8 cellular contexts compared by ENCODE assay signal in the genomic region with DNA sequence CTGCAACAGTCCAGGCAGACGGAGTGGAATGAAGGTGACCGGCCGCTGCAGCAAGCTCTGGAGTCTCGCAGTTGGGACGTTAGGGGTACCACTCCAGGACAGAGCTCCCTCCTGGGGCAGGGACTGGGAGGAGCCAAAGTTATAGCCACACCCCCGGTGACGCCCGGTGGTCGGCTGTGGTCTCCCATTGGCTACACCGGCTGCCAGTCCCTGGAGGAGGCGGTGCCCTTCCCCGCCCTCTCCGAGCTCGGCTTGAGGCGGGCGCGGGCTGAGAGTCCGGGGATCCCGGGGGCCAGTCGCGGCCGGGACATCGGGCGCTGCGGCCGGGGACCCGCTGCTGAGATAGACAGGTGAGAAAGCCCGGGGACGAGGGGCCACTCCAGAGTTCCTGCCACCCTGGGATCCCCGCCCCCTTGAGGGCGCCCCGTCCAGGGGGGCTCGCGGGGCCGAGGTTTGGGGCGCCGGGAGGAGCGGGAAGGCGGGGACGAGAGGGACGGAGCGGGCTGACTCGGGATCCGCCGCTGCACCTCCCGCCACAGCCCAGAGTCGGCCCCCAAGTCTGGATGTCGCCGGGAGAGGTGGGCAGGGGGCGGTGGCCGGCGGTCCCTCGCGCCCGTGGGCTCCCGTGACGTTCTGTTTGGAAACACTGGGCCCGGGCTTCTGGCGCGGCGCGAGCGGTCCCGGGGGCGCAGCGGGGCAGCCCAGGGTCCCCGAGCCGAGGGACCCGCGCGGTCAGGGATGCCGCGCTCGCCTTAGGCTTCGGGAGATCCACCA. TPM values are rescaled to one million over a fixed set of nuclear protein-coding genes. Genes with fewer than 3 reads are reported as not detected.
A peak's percentile ranks its signal among the peaks of the same experiment; 100 is the strongest.
DNase-seq lines count a peak whose midpoint lies in the region; ATAC-seq lines count a peak whose summit lies in the region.

Gene PLEKHH2, plus strand, starts transcription at position 231 of the 774 bp plus-strand sequence. CDS start 7,414 bp downstream, outside the sequence.

- peaks cover 9% of the 10 kb centered on the region for H3K4me1 ChIP-seq in ACC112 (ENCODE audit: control insufficient read depth, insufficient read depth, low read length, unreplicated experiment)

- no peaks in the 10 kb centered on the region for H3K79me2 ChIP-seq in ACC112 (ENCODE audit: control insufficient read depth, insufficient read depth, low read length, unreplicated experiment)

- peak within 1 kb of the TSS; percentile 82 for H3K4me3 Mint-ChIP-seq in activated CD4-positive, alpha-beta T cell treated with anti-CD3 and anti-CD28 coated beads, Interleukin-2, amount 10 ng/mL, durations not matched to agents 7 days and 5 days
- H3K4me3 Mint-ChIP-seq in dendritic cell treated with granulocyte-macrophage colony-stimulating factor and Interleukin-4, amounts not matched to agents 40 ng/mL and 50 ng/mL, for 4 days, result peak within 1 kb of the TSS; percentile 70

- intact Hi-C loops in dendritic cell treated with granulocyte-macrophage colony-stimulating factor and Interleukin-4, amounts not matched to agents 40 ng/mL and 50 ng/mL, for 4 days (cut with micrococcal nuclease), result no loop called here

- no peaks in the 10 kb centered on the region for H3K36me3 Mint-ChIP-seq in activated CD4-positive, alpha-beta T cell treated with anti-CD3 and anti-CD28 coated beads, Interleukin-2, amount 10 ng/mL, durations not matched to agents 7 days and 5 days (ENCODE audit: low read depth)
- no peaks in the 10 kb centered on the region for H3K36me3 Mint-ChIP-seq in dendritic cell treated with granulocyte-macrophage colony-stimulating factor and Interleukin-4, amounts not matched to agents 40 ng/mL and 50 ng/mL, for 4 days (ENCODE audit: low read depth)

- POLR2A ChIA-PET in activated CD4-positive, alpha-beta T cell treated with anti-CD3 and anti-CD28 coated beads, Interleukin-2, amount 10 ng/mL, durations not matched to agents 7 days and 5 days (lab: Charles Lee), result no interaction called here

- peak within 1 kb of the TSS; percentile 86 for H3K4me3 ChIP-seq in ACC112 (ENCODE audit: low read depth, low read length)

- DNase-seq in NCI-H446 (lab: John Stamatoyannopoulos, UW), result peak; percentile 49 to 83
- peak; percentile 83 for DNase-seq in activated CD4-positive, alpha-beta T cell treated with anti-CD3 and anti-CD28 coated beads, Interleukin-2, amount 10 ng/mL, durations not matched to agents 7 days and 5 days
- peak; percentile 95 for DNase-seq in left kidney (ENCODE audit: low read depth, low spot score)
- DNase-seq in stimulated activated CD4-positive, alpha-beta T cell treated with anti-CD3 and anti-CD28 coated beads, Interleukin-1b, Interleukin-23, amount 100 ng/mL, for 24 hours (ENCODE audit: low read depth in 4 of 4, low spot score in 1 of 4), result peak; percentile 68 to 87 (median 82)

- peaks cover 16% of the 10 kb centered on the region for H3K4me1 Mint-ChIP-seq in activated CD4-positive, alpha-beta T cell treated with anti-CD3 and anti-CD28 coated beads, Interleukin-2, amount 10 ng/mL, durations not matched to agents 7 days and 5 days
- peaks cover 15% of the 10 kb centered on the region for H3K4me1 Mint-ChIP-seq in dendritic cell treated with granulocyte-macrophage colony-stimulating factor and Interleukin-4, amounts not matched to agents 40 ng/mL and 50 ng/mL, for 4 days (ENCODE audit: low read depth)

- H3K27me3 Mint-ChIP-seq in activated CD4-positive, alpha-beta T cell treated with anti-CD3 and anti-CD28 coated beads, Interleukin-2, amount 10 ng/mL, durations not matched to agents 7 days and 5 days, result peaks cover 45% of the 10 kb centered on the region
- peaks cover 60% of the 10 kb centered on the region for H3K27me3 Mint-ChIP-seq in dendritic cell treated with granulocyte-macrophage colony-stimulating factor and Interleukin-4, amounts not matched to agents 40 ng/mL and 50 ng/mL, for 4 days

- H3K27ac ChIP-seq in ACC112 (ENCODE audit: low read depth, low read length), result no peak within 1 kb of the TSS

- peaks cover 3% of the 10 kb centered on the region for H3K9me3 Mint-ChIP-seq in activated CD4-positive, alpha-beta T cell treated with anti-CD3 and anti-CD28 coated beads, Interleukin-2, amount 10 ng/mL, durations not matched to agents 7 days and 5 days
- H3K9me3 Mint-ChIP-seq in dendritic cell treated with granulocyte-macrophage colony-stimulating factor and Interleukin-4, amounts not matched to agents 40 ng/mL and 50 ng/mL, for 4 days, result peaks cover 8% of the 10 kb centered on the region

- peak within 1 kb of the TSS; percentile 66 for H3K27ac Mint-ChIP-seq in activated CD4-positive, alpha-beta T cell treated with anti-CD3 and anti-CD28 coated beads, Interleukin-2, amount 10 ng/mL, durations not matched to agents 7 days and 5 days
- no peak within 1 kb of the TSS for H3K27ac Mint-ChIP-seq in dendritic cell treated with granulocyte-macrophage colony-stimulating factor and Interleukin-4, amounts not matched to agents 40 ng/mL and 50 ng/mL, for 4 days

- CTCF ChIA-PET in activated CD4-positive, alpha-beta T cell treated with anti-CD3 and anti-CD28 coated beads, Interleukin-2, amount 10 ng/mL, durations not matched to agents 7 days and 5 days (lab: Charles Lee), result interaction anchor here (0.6 to 1.5 kb wide), 4 partner anchors 10 to 59 kb away, joined by 3 to 4 read pairs (median 4); no protein-coding TSS in a partner anchor

- no peaks in the 10 kb centered on the region for H3K27me3 ChIP-seq in ACC112 (ENCODE audit: insufficient read depth, low read length)

- H2AFZ ChIP-seq in ACC112 (ENCODE audit: low read length, unreplicated experiment), result peak within 1 kb of the TSS; percentile 75

- H3K36me3 ChIP-seq in ACC112 (ENCODE audit: insufficient read depth, low read length), result no peaks in the 10 kb centered on the region

- ATAC-seq in GM18907 (IDR thresholded peaks at IDR 0.05; ENCODE audit: unreplicated experiment) (peak; percentile 99), HG03159 (IDR thresholded peaks at IDR 0.05; ENCODE audit: unreplicated experiment) (peak; percentile 100)

RNA-seq across cellular contexts. Expression of gene PLEKHH2, which starts in this region (rescaled TPM):
- under 1 TPM; 0.20 to 0.40 TPM for total RNA-seq in activated CD4-positive, alpha-beta T cell treated with anti-CD3 and anti-CD28 coated beads, Interleukin-2, amount 10 ng/mL, durations not matched to agents 7 days and 5 days

Comparison
In these comparisons a context has a peak if more than half of its experiments do, and no peak if none do; other contexts are left out.
1. Peak in DNase-seq in activated CD4-positive, alpha-beta T cell treated with anti-CD3 and anti-CD28 coated beads, Interleukin-2, amount 10 ng/mL, durations not matched to agents 7 days and 5 days; RNA of the gene not detected or under 1 TPM.